Comparison of ENCODE assay signal across 8 cellular contexts in genomic region chr17:57085448-57086068, GRCh38. TPM values are rescaled to one million over a fixed set of nuclear protein-coding genes. Genes with fewer than 3 reads are reported as not detected.
DNase-seq lines count a peak whose midpoint lies in the region; ATAC-seq and TF ChIP-seq lines count a peak whose summit lies in the region.

No MANE protein-coding gene starts in this region.

- intact Hi-C loops in activated CD4-positive, alpha-beta T cell treated with anti-CD3 and anti-CD28 coated beads for 36 hours (cut with DNase I, micrococcal nuclease) = loop anchor here (1.0 to 10.0 kb wide), 11 partner anchors 107 to 1133 kb away; partner anchors contain the start of genes C17orf67 (in 2 of the 2), MRPS23 (in 2 of the 2), SCPEP1 (in 2 of the 2) and COIL (in 1 of the 2)
- intact Hi-C loops in lower lobe of right lung (cut with DNase I) = no loop called here

- CTCF ChIA-PET in activated CD4-positive, alpha-beta T cell treated with anti-CD3 and anti-CD28 coated beads for 36 hours (lab: Charles Lee) = interaction anchor here (1.2 to 1.6 kb wide), 4 partner anchors 12 to 76 kb away, joined by 3 to 5 read pairs (median 4); no protein-coding TSS in a partner anchor

- H3K4me3 ChIP-seq in lower lobe of right lung = peak overlapping the region; percentile 89

- H3K36me3 Mint-ChIP-seq in activated CD4-positive, alpha-beta T cell treated with anti-CD3 and anti-CD28 coated beads for 36 hours (ENCODE audit: low read depth) = peaks cover 9% of the 10 kb centered on the region

- peak overlapping the region; percentile 92 for H3K27ac ChIP-seq in lower lobe of right lung

- no peak overlapping the region for H3K27ac Mint-ChIP-seq in activated CD4-positive, alpha-beta T cell treated with anti-CD3 and anti-CD28 coated beads for 36 hours

- no peaks in the 10 kb centered on the region for H3K27me3 ChIP-seq in lower lobe of right lung (ENCODE audit: low read depth)

- H3K36me3 ChIP-seq in lower lobe of right lung = no peaks in the 10 kb centered on the region

- H3K9me3 ChIP-seq in lower lobe of right lung = no peaks in the 10 kb centered on the region

- ATAC-seq in HG02678 (IDR thresholded peaks at IDR 0.05; ENCODE audit: unreplicated experiment) = peak; percentile 33
- ATAC-seq in activated CD4-positive, alpha-beta T cell treated with anti-CD3 and anti-CD28 coated beads for 36 hours = peak; percentile 32
- ATAC-seq in lower lobe of right lung = peak; percentile 62 to 71

- H3K4me1 ChIP-seq in lower lobe of right lung = peaks cover 35% of the 10 kb centered on the region

- TF ChIP-seq CTCF in lower lobe of right lung (IDR thresholded peaks at IDR 0.05) = peak; percentile 28

- POLR2A ChIA-PET in activated CD4-positive, alpha-beta T cell treated with anti-CD3 and anti-CD28 coated beads for 36 hours (lab: Charles Lee) = interaction anchor here (1.0 to 1.6 kb wide), 2 partner anchors 13 to 957 kb away, joined by 3 to 5 read pairs; no protein-coding TSS in a partner anchor

- H3K4me3 Mint-ChIP-seq in activated CD4-positive, alpha-beta T cell treated with anti-CD3 and anti-CD28 coated beads for 36 hours = peak overlapping the region; percentile 81

- H3K27me3 Mint-ChIP-seq in activated CD4-positive, alpha-beta T cell treated with anti-CD3 and anti-CD28 coated beads for 36 hours = no peaks in the 10 kb centered on the region

- H3K4me1 Mint-ChIP-seq in activated CD4-positive, alpha-beta T cell treated with anti-CD3 and anti-CD28 coated beads for 36 hours = peaks cover 40% of the 10 kb centered on the region

- DNase-seq in SIG-M5 treated with dmso at 0.1 percent for 504 hours (lab: John Stamatoyannopoulos, UW; ENCODE audit: unreplicated experiment) = peak; percentile 69
- DNase-seq in SIG-M5 (lab: John Stamatoyannopoulos, UW) = no peak
- DNase-seq in NCI-H128 (lab: John Stamatoyannopoulos, UW; ENCODE audit: unreplicated experiment) = peak; percentile 8
- peak; percentile 71 for DNase-seq in activated CD4-positive, alpha-beta T cell treated with anti-CD3 and anti-CD28 coated beads for 36 hours
- DNase-seq in dermis blood vessel endothelial cell = peak; percentile 59
- peak; percentile 77 for DNase-seq in lower lobe of right lung
- peak; percentile 16 to 52 (median 24) for DNase-seq in stimulated activated CD4-positive, alpha-beta T cell treated with anti-CD3 and anti-CD28 coated beads, TNF-alpha, amount 100 ng/mL, for 24 hours (ENCODE audit: low read depth in 3 of 3)

- H3K9me3 Mint-ChIP-seq in activated CD4-positive, alpha-beta T cell treated with anti-CD3 and anti-CD28 coated beads for 36 hours (ENCODE audit: low read depth) = no peaks in the 10 kb centered on the region

RNA-seq across cellular contexts. Expression of gene AKAP1, which starts 0.5 kb away (rescaled TPM):
- 10 to 100 TPM; 27.0 to 29.8 TPM for total RNA-seq in activated CD4-positive, alpha-beta T cell treated with anti-CD3 and anti-CD28 coated beads for 36 hours
- total RNA-seq in dermis blood vessel endothelial cell (16.0 and 24.5 TPM in 2 replicates), lower lobe of right lung (54.5 TPM)
